10 cellular contexts compared by ENCODE assay signal in the genomic region with DNA sequence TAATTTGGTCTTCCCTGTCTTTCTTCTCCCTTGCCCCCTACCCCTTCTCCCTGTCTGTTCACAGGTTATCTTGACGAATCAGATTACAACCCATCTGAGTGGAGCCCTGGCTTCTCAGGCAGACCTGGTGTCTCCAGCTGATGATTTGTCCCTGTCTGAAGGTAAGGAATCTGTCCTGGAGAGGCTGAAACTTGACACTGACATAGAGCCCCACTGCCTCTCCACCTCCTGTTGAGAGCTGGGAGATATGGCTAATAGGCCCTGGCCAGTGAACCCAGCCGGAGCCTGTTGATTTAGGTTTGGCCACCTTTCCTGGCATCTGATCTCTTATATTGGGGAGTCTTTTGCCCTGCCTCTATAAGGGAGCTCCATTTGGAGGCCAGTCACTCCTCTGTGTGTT.
DNase-seq lines count a peak whose midpoint lies in the region; ATAC-seq and TF ChIP-seq lines count a peak whose summit lies in the region.
"Had no signal": no experiment of that assay in that cellular context is flagged by ENCODE, and none has a peak within 500 bp of the region (broad histone marks: within the 10 kb centered on the region; RNA-seq: fewer than 3 reads in every experiment).

No MANE protein-coding gene starts in this region.

- no peak overlapping the region for H2AFZ ChIP-seq in hepatocyte

- no peak for DNase-seq in Right ventricle myocardium superior
- DNase-seq in cardiac septum (ENCODE audit: low spot score), result no peak
- DNase-seq in NCI-H524 treated with DMSO at 0.1 percent for 48 hours (lab: John Stamatoyannopoulos, UW), result peak; percentile 34
- DNase-seq in hepatocyte (ENCODE audit: low spot score), result no peak
- DNase-seq in HT-29 (ENCODE audit: low spot score), result no peak
- DNase-seq: kidney glomerular epithelial cell, stomach had no signal

- peaks cover 46% of the 10 kb centered on the region for H3K4me1 ChIP-seq in hepatocyte (ENCODE audit: insufficient read depth)
- peaks cover 5% of the 10 kb centered on the region for H3K4me1 ChIP-seq in thymus (ENCODE audit: control insufficient read depth, insufficient read depth, low read length)

- H3K27me3 ChIP-seq in hepatocyte, result no peaks in the 10 kb centered on the region
- H3K27me3 ChIP-seq in thymus (ENCODE audit: control insufficient read depth, insufficient read depth), result no peaks in the 10 kb centered on the region
- H3K27me3 ChIP-seq: stomach had no signal

- H4K20me1 ChIP-seq in hepatocyte (ENCODE audit: insufficient read depth, poor library complexity, severe bottlenecking), result no peaks in the 10 kb centered on the region

- H3K4me2 ChIP-seq in hepatocyte, result no peak overlapping the region

- no peak for TF ChIP-seq CTCF in hepatocyte (IDR thresholded peaks at IDR 0.05; ENCODE audit: poor library complexity)

- H3K27ac ChIP-seq in hepatocyte (peak overlapping the region; percentile 92), thymus (ENCODE audit: low read depth) (peak overlapping the region; percentile 64)
- H3K27ac ChIP-seq: stomach had no signal

- intact Hi-C loops in Right ventricle myocardium superior (cut with DNase I), result no loop called here
- intact Hi-C loops in cardiac septum (cut with DNase I), result no loop called here

- H3K9me3 ChIP-seq in hepatocyte (ENCODE audit: low read depth), result no peaks in the 10 kb centered on the region
- no peaks in the 10 kb centered on the region for H3K9me3 ChIP-seq in thymus (ENCODE audit: control insufficient read depth)
- H3K9me3 ChIP-seq: stomach had no signal

- no peaks in the 10 kb centered on the region for H3K36me3 ChIP-seq in hepatocyte (replicated peaks; ENCODE audit: insufficient read depth, low read depth)
- H3K36me3 ChIP-seq in thymus (ENCODE audit: control insufficient read depth, insufficient read depth), result no peaks in the 10 kb centered on the region
- H3K36me3 ChIP-seq: stomach had no signal

- ATAC-seq in Right ventricle myocardium superior (ENCODE audit: poor library complexity) (peak; percentile 37), GM19467 (IDR thresholded peaks at IDR 0.05; ENCODE audit: unreplicated experiment) (no peak), GM21423 (IDR thresholded peaks at IDR 0.05; ENCODE audit: unreplicated experiment) (no peak)

- H3K79me2 ChIP-seq in hepatocyte, result no peaks in the 10 kb centered on the region

- no peak overlapping the region for H3K4me3 ChIP-seq in hepatocyte
- H3K4me3 ChIP-seq in thymus (ENCODE audit: low read length), result no peak overlapping the region
- H3K4me3 ChIP-seq: stomach had no signal

- no peaks in the 10 kb centered on the region for H3K9me2 ChIP-seq in hepatocyte (replicated peaks; ENCODE audit: insufficient read depth)

- WGBS in hepatocyte (ENCODE audit: low lambda C conversion rate, missing lambda C conversion rate), result 60% methylated on average over 2 of the region's 2 CpGs
- WGBS in thymus, result 97% methylated on average over 2 of the region's 2 CpGs
